10 cellular contexts compared by ENCODE assay signal in the genomic region with DNA sequence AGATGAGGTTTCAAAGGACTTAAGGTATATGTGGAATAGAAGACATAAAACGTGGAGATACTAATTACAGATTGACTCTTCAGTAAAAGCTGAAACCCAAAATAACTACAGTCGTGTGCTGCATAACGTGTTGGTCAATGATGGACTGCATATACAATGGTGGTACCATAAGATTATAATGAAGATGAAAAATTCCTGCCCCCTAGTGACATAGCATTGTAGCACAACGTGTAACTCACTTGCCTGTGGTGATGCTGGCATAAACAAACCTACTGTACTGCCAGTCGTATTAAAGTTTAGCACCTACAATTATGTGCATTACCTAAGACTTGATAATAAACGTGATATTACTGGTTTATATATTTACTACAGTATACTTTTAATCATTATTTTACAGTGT.
A peak's percentile ranks its signal among the peaks of the same experiment; 100 is the strongest.
DNase-seq lines count a peak whose midpoint lies in the region; ATAC-seq and TF ChIP-seq lines count a peak whose summit lies in the region.
"Had no signal": no experiment of that assay in that cellular context is flagged by ENCODE, and none has a peak within 500 bp of the region (broad histone marks: within the 10 kb centered on the region; RNA-seq: fewer than 3 reads in every experiment).

No MANE protein-coding gene starts in this region.

- peak; percentile 38 for TF ChIP-seq CTCF in fibroblast of mammary gland (conservative IDR thresholded peaks at IDR 0.05; ENCODE audit: control insufficient read depth, insufficient read depth, low read depth, low read length)

- no peaks in the 10 kb centered on the region for H3K9me3 Mint-ChIP-seq in activated naive CD4-positive, alpha-beta T cell treated with anti-CD3 and anti-CD28 coated beads, Interleukin-2, amount 10 ng/mL, durations not matched to agents 7 days and 5 days

- no peak overlapping the region for H3K4me3 Mint-ChIP-seq in activated naive CD4-positive, alpha-beta T cell treated with anti-CD3 and anti-CD28 coated beads, Interleukin-2, amount 10 ng/mL, durations not matched to agents 7 days and 5 days

- no peaks in the 10 kb centered on the region for H3K4me1 Mint-ChIP-seq in activated naive CD4-positive, alpha-beta T cell treated with anti-CD3 and anti-CD28 coated beads, Interleukin-2, amount 10 ng/mL, durations not matched to agents 7 days and 5 days

- no peak overlapping the region for H3K4me3 ChIP-seq in fibroblast of mammary gland (ENCODE audit: control insufficient read depth, low read depth, low read length)

- CTCF ChIA-PET in activated naive CD4-positive, alpha-beta T cell treated with anti-CD3 and anti-CD28 coated beads, Interleukin-2, amount 10 ng/mL, durations not matched to agents 7 days and 5 days (lab: Charles Lee): interaction anchor here (0.7 kb wide), 1 partner anchor 1119 kb away, joined by 3 read pairs; no protein-coding TSS in a partner anchor

- ATAC-seq in GM21723 (IDR thresholded peaks at IDR 0.05; ENCODE audit: unreplicated experiment): peak; percentile 56

- H3K36me3 Mint-ChIP-seq in activated naive CD4-positive, alpha-beta T cell treated with anti-CD3 and anti-CD28 coated beads, Interleukin-2, amount 10 ng/mL, durations not matched to agents 7 days and 5 days: no peaks in the 10 kb centered on the region

- H3K27ac Mint-ChIP-seq in activated naive CD4-positive, alpha-beta T cell treated with anti-CD3 and anti-CD28 coated beads, Interleukin-2, amount 10 ng/mL, durations not matched to agents 7 days and 5 days: no peak overlapping the region

- DNase-seq in CD1c-positive myeloid dendritic cell (ENCODE audit: extremely low spot score) (peak; percentile 1), MV-4-11 (lab: John Stamatoyannopoulos, UW) (peak; percentile 1), fibroblast of mammary gland (ENCODE audit: low read depth) (peak; percentile 11), NCI-H1048 (lab: John Stamatoyannopoulos, UW) (no peak), LoVo (ENCODE audit: low spot score) (no peak), NCI-H526 treated with DMSO at 0.1 percent for 48 hours (lab: John Stamatoyannopoulos, UW) (no peak)
- no peak for DNase-seq in activated naive CD4-positive, alpha-beta T cell treated with anti-CD3 and anti-CD28 coated beads, Interleukin-2, amount 10 ng/mL, durations not matched to agents 7 days and 5 days
- DNase-seq: cortex of kidney, NCI-H524 treated with DMSO at 0.1 percent for 48 hours had no signal

- no peaks in the 10 kb centered on the region for H3K27me3 Mint-ChIP-seq in activated naive CD4-positive, alpha-beta T cell treated with anti-CD3 and anti-CD28 coated beads, Interleukin-2, amount 10 ng/mL, durations not matched to agents 7 days and 5 days

Comparison
In these comparisons a context has a peak if more than half of its experiments do, and no peak if none do; other contexts are left out.
1. DNase-seq: peak in CD1c-positive myeloid dendritic cell (single experiment), MV-4-11 (single experiment) and fibroblast of mammary gland (single experiment); none in NCI-H1048 (single experiment), activated naive CD4-positive, alpha-beta T cell treated with anti-CD3 and anti-CD28 coated beads, Interleukin-2, amount 10 ng/mL, durations not matched to agents 7 days and 5 days (single experiment), LoVo (single experiment) and NCI-H526 treated with DMSO at 0.1 percent for 48 hours (single experiment).